In the genomic region with DNA sequence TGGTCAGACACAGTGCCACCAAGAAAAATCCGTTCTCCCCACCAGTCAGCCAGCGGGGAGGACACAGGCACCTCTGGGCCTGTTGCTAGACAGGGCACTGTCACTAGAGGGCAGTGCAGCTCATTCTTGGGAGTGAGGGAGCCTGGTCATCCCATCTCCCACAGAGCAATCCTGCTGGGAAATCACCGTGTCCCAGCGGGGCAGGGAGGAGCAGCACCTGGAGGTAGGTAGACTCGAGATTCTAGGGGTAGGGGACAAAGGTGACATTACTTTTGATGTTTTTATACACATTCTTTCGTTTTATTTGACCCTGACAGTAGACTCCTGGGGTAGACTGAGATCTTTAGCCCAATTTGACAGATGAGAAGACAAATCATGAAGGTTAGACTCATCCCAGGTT, we compare ENCODE assay signal across 9 cellular contexts. TPM values are rescaled to one million over a fixed set of nuclear protein-coding genes. Genes with fewer than 3 reads are reported as not detected.
A peak's percentile ranks its signal among the peaks of the same experiment; 100 is the strongest.
DNase-seq lines count a peak whose midpoint lies in the region; ATAC-seq, FAIRE-seq and TF ChIP-seq lines count a peak whose summit lies in the region.
"Had no signal": no experiment of that assay in that cellular context is flagged by ENCODE, and none has a peak within 500 bp of the region (broad histone marks: within the 10 kb centered on the region; RNA-seq: fewer than 3 reads in every experiment).

No MANE protein-coding gene starts in this region.

- H3K27ac ChIP-seq in pancreas (no peak overlapping the region), upper lobe of left lung (no peak overlapping the region)

- H3K9me3 ChIP-seq in pancreas (no peaks in the 10 kb centered on the region), upper lobe of left lung (no peaks in the 10 kb centered on the region)

- H3K36me3 ChIP-seq in pancreas, result no peaks in the 10 kb centered on the region
- no peaks in the 10 kb centered on the region for H3K36me3 ChIP-seq in upper lobe of left lung

- H3K4me3 Mint-ChIP-seq in activated T-helper 2 cell treated with anti-CD3 and anti-CD28 coated beads, Interferon-gamma antibody, Interleukin-2, Interleukin-4, amounts not matched to agents 10 μg/mL and 5 μg/mL and 100 μg/mL, durations not matched to agents 14 hours and 24 hours and 36 hours (ENCODE audit: low read depth), result no peak overlapping the region
- H3K4me3 Mint-ChIP-seq: dendritic cell treated with granulocyte-macrophage colony-stimulating factor and Interleukin-4, amounts not matched to agents 40 ng/mL and 50 ng/mL, for 4 days had no signal

- intact Hi-C loops in activated T-helper 2 cell treated with anti-CD3 and anti-CD28 coated beads, Interferon-gamma antibody, Interleukin-2, Interleukin-4, amounts not matched to agents 10 μg/mL and 5 μg/mL and 100 μg/mL, durations not matched to agents 14 hours and 24 hours and 36 hours (cut with micrococcal nuclease), result loop anchor here (2.0 to 10.0 kb wide), 3 partner anchors 50 to 418 kb away; no protein-coding TSS in a partner anchor
- intact Hi-C loops in pancreas (cut with DNase I), result loop anchor here in 2 of 3 donors (5.0 to 10.0 kb wide), 3 partner anchors 58 to 166 kb away; no protein-coding TSS in a partner anchor

- TF ChIP-seq POLR2A in upper lobe of left lung (IDR thresholded peaks at IDR 0.05), result no peak

- TF ChIP-seq EP300 in upper lobe of left lung (IDR thresholded peaks at IDR 0.05), result no peak

- 6 to 7% methylated on average over 6 of the region's 6 CpGs for WGBS in pancreas, 2 donors
- 6 to 12% methylated on average over 6 of the region's 6 CpGs for WGBS in upper lobe of left lung, 2 donors

- TF ChIP-seq CTCF in D721Med (IDR thresholded peaks at IDR 0.05; ENCODE audit: insufficient read depth, missing control alignments) (peak; percentile 99), pancreas (IDR thresholded peaks at IDR 0.05) (peak; percentile 81 to 92 (median 90)), upper lobe of left lung (IDR thresholded peaks at IDR 0.05) (peak; percentile 74 to 89 (median 84))

- no peaks in the 10 kb centered on the region for H3K9me3 Mint-ChIP-seq in activated T-helper 2 cell treated with anti-CD3 and anti-CD28 coated beads, Interferon-gamma antibody, Interleukin-2, Interleukin-4, amounts not matched to agents 10 μg/mL and 5 μg/mL and 100 μg/mL, durations not matched to agents 14 hours and 24 hours and 36 hours
- H3K9me3 Mint-ChIP-seq: dendritic cell treated with granulocyte-macrophage colony-stimulating factor and Interleukin-4, amounts not matched to agents 40 ng/mL and 50 ng/mL, for 4 days had no signal

- peaks cover 2% of the 10 kb centered on the region for H3K4me1 Mint-ChIP-seq in activated T-helper 2 cell treated with anti-CD3 and anti-CD28 coated beads, Interferon-gamma antibody, Interleukin-2, Interleukin-4, amounts not matched to agents 10 μg/mL and 5 μg/mL and 100 μg/mL, durations not matched to agents 14 hours and 24 hours and 36 hours (ENCODE audit: low read depth)

- peak; percentile 54 for DNase-seq in D721Med (ENCODE audit: insufficient read length, low spot score)
- peak; percentile 55 for DNase-seq in KBM-7
- DNase-seq in RCC 7860 (ENCODE audit: low spot score), result peak; percentile 66
- peak; percentile 43 for DNase-seq in activated T-helper 2 cell treated with anti-CD3 and anti-CD28 coated beads, Interferon-gamma antibody, Interleukin-2, Interleukin-4, amounts not matched to agents 10 μg/mL and 5 μg/mL and 100 μg/mL, durations not matched to agents 14 hours and 24 hours and 36 hours (ENCODE audit: low spot score)
- DNase-seq in frontal cortex (ENCODE audit: low spot score in 2 of 2), result peak; percentile 55 to 77
- peak; percentile 64 to 93 (median 84) for DNase-seq in pancreas
- peak in 1 of 2 donors; percentile 77 for DNase-seq in upper lobe of left lung

- no peaks in the 10 kb centered on the region for H3K36me3 Mint-ChIP-seq in activated T-helper 2 cell treated with anti-CD3 and anti-CD28 coated beads, Interferon-gamma antibody, Interleukin-2, Interleukin-4, amounts not matched to agents 10 μg/mL and 5 μg/mL and 100 μg/mL, durations not matched to agents 14 hours and 24 hours and 36 hours (ENCODE audit: low read depth)

- no peak overlapping the region for H3K27ac Mint-ChIP-seq in activated T-helper 2 cell treated with anti-CD3 and anti-CD28 coated beads, Interferon-gamma antibody, Interleukin-2, Interleukin-4, amounts not matched to agents 10 μg/mL and 5 μg/mL and 100 μg/mL, durations not matched to agents 14 hours and 24 hours and 36 hours
- H3K27ac Mint-ChIP-seq: dendritic cell treated with granulocyte-macrophage colony-stimulating factor and Interleukin-4, amounts not matched to agents 40 ng/mL and 50 ng/mL, for 4 days had no signal

- H3K27me3 Mint-ChIP-seq in activated T-helper 2 cell treated with anti-CD3 and anti-CD28 coated beads, Interferon-gamma antibody, Interleukin-2, Interleukin-4, amounts not matched to agents 10 μg/mL and 5 μg/mL and 100 μg/mL, durations not matched to agents 14 hours and 24 hours and 36 hours (ENCODE audit: low read depth), result peaks cover 23% of the 10 kb centered on the region

- in situ Hi-C loops in KBM-7 (cut with MboI; ENCODE audit: low pct_unique_long_range_greater_than_20kb, low sequenced_read_pairs), result loop anchor here (25.0 kb wide), 1 partner anchor 111 kb away; a partner anchor contains a TSS

- FAIRE-seq in D721Med (lab: Jason Lieb, UNC) (no peak), RCC 7860 (lab: Jason Lieb, UNC) (no peak), frontal cortex (lab: Jason Lieb, UNC) (no peak), pancreas (lab: Jason Lieb, UNC) (no peak)

- ATAC-seq in GM21528 (IDR thresholded peaks at IDR 0.05; ENCODE audit: low FRiP score, unreplicated experiment) (peak; percentile 85), pancreas (peak; percentile 91 to 100 (median 100)), upper lobe of left lung (ENCODE audit: low FRiP score in 2 of 2) (peak; percentile 91 to 93)

- no peak overlapping the region for H3K4me3 ChIP-seq in pancreas
- H3K4me3 ChIP-seq in upper lobe of left lung, result no peak overlapping the region

- H3K27me3 ChIP-seq in pancreas (peaks cover 0 to 3% (median 0%) of the 10 kb centered on the region in 4 donors), upper lobe of left lung (no peaks in the 10 kb centered on the region)

- H3K4me1 ChIP-seq in pancreas, result no peaks in the 10 kb centered on the region
- no peaks in the 10 kb centered on the region for H3K4me1 ChIP-seq in upper lobe of left lung

RNA-seq across cellular contexts. Expression of a gene that starts 6.7 kb away (rescaled TPM):
- not detected in 2 replicates for total RNA-seq in activated T-helper 2 cell treated with anti-CD3 and anti-CD28 coated beads, Interferon-gamma antibody, Interleukin-2, Interleukin-4, amounts not matched to agents 10 μg/mL and 5 μg/mL and 100 μg/mL, durations not matched to agents 14 hours and 24 hours and 36 hours
- total RNA-seq in frontal cortex, result 2.4 TPM
- total RNA-seq in pancreas, result under 1 TPM in 4 of 6 donors, not detected in 2; 0.06 to 0.52 (median 0.21) TPM
- polyA plus RNA-seq in pancreas, result 1 to 10 TPM in 1 of 2 donors, under 1 TPM in 1; 0.11 to 1.2 TPM
- under 1 TPM in 3 of 6 donors, not detected in 3; 0.20 to 0.46 (median 0.30) TPM for total RNA-seq in upper lobe of left lung
